ENCODE assay signal across 8 cellular contexts in genomic region chr13:114110091-114110829, GRCh38. TPM values are rescaled to one million over a fixed set of nuclear protein-coding genes. Genes with fewer than 3 reads are reported as not detected.
DNase-seq lines count a peak whose midpoint lies in the region; ATAC-seq, FAIRE-seq and TF ChIP-seq lines count a peak whose summit lies in the region.

No MANE protein-coding gene starts in this region.

- H3K9me3 ChIP-seq in duodenal mucosa (ENCODE audit: control insufficient read depth in 1 of 2, low read length in 2 of 2) (no peaks in the 10 kb centered on the region), osteoblast (ENCODE audit: low read depth, low read length) (no peaks in the 10 kb centered on the region)

- H4K20me1 ChIP-seq in osteoblast (ENCODE audit: insufficient read depth, low read length), result peaks cover 41% of the 10 kb centered on the region

- no peak for TF ChIP-seq POLR2A in GM12891 (IDR thresholded peaks at IDR 0.05; ENCODE audit: low read depth, low read length)

- ATAC-seq in HG03469 (IDR thresholded peaks at IDR 0.05; ENCODE audit: unreplicated experiment) (peak; percentile 68), GM19452 (IDR thresholded peaks at IDR 0.05; ENCODE audit: unreplicated experiment) (no peak), HG03521 (IDR thresholded peaks at IDR 0.05; ENCODE audit: unreplicated experiment) (no peak)
- peak; percentile 70 to 75 for ATAC-seq in activated CD4-positive, CD25-positive, alpha-beta regulatory T cell treated with anti-CD3 and anti-CD28 coated beads, Interleukin-2, amount 50 U/mL, for 24 hours

- FAIRE-seq in GM12891 (lab: Jason Lieb, UNC), result peak; percentile 92

- no peak overlapping the region for H3K4me2 ChIP-seq in osteoblast (ENCODE audit: insufficient read depth, low read length)

- H3K4me3 ChIP-seq in duodenal mucosa (ENCODE audit: low read depth in 1 of 2, low read length in 2 of 2) (peak overlapping the region in 1 of 2 donors; percentile 7), osteoblast (ENCODE audit: insufficient read depth, low read length) (no peak overlapping the region)

- no peak overlapping the region for H2AFZ ChIP-seq in osteoblast (ENCODE audit: low read length)

- H3K27me3 ChIP-seq in duodenal mucosa (ENCODE audit: control insufficient read depth in 1 of 2, insufficient read depth in 2 of 2, low read length in 2 of 2) (no peaks in the 10 kb centered on the region), osteoblast (ENCODE audit: insufficient read depth, low read length) (no peaks in the 10 kb centered on the region)

- H3K4me1 ChIP-seq in duodenal mucosa (ENCODE audit: control insufficient read depth in 1 of 2, insufficient read depth in 2 of 2, low read length in 2 of 2) (peaks cover 28 to 50% of the 10 kb centered on the region in 2 donors), osteoblast (ENCODE audit: insufficient read depth, low read length) (peaks cover 31% of the 10 kb centered on the region)

- no peak for TF ChIP-seq CTCF in osteoblast (IDR thresholded peaks at IDR 0.05; ENCODE audit: extremely low read depth, low read depth, low read length)

- peaks cover 0 to 6% of the 10 kb centered on the region in 2 donors for H3K36me3 ChIP-seq in duodenal mucosa (ENCODE audit: control insufficient read depth in 1 of 2, insufficient read depth in 2 of 2, low read length in 2 of 2)
- H3K36me3 ChIP-seq in osteoblast (ENCODE audit: insufficient read depth, low read length), result peaks cover 9% of the 10 kb centered on the region

- peak overlapping the region; percentile 25 to 43 for H3K9ac ChIP-seq in duodenal mucosa (ENCODE audit: low read depth in 1 of 2, low read length in 2 of 2)

- H3K27ac ChIP-seq in duodenal mucosa (ENCODE audit: low read depth, low read length) (peak overlapping the region; percentile 42), osteoblast (ENCODE audit: low read depth, low read length) (peak overlapping the region; percentile 33)

- DNase-seq in GM12891 (ENCODE audit: insufficient read length, low spot score) (peak; percentile 76), osteoblast (ENCODE audit: insufficient read length, low spot score, missing footprints) (peak; percentile 71), NCI-H2196 treated with DMSO at 0.1 percent for 48 hours (lab: John Stamatoyannopoulos, UW; ENCODE audit: unreplicated experiment) (no peak)

- H3K79me2 ChIP-seq in osteoblast (ENCODE audit: insufficient read depth, low read length), result peaks cover 95% of the 10 kb centered on the region

TF ChIP-seq in GM12891, 5 proteins besides CTCF, POLR2A, EP300 and RAD21:
- TF ChIP-seq PAX5 (IDR thresholded peaks at IDR 0.05; ENCODE audit: insufficient read depth, low read length, severe bottlenecking) (no peak), SPI1 (IDR thresholded peaks at IDR 0.05; ENCODE audit: low read depth, low read length) (peak; percentile 58)

RNA-seq across cellular contexts. Expression of gene RASA3, which starts 22.2 kb away (rescaled TPM):
- 13.4 TPM for polyA plus RNA-seq in GM12891 (2012; ENCODE audit: low read depth, missing spikeins)
- total RNA-seq in osteoblast, result 40.7 and 41.3 TPM in 2 replicates

Comparison
In these comparisons a context has a peak if more than half of its experiments do, and no peak if none do; other contexts are left out.
1. ATAC-seq: peak in HG03469 (single experiment) and activated CD4-positive, CD25-positive, alpha-beta regulatory T cell treated with anti-CD3 and anti-CD28 coated beads, Interleukin-2, amount 50 U/mL, for 24 hours (2 of 2); none in GM19452 (single experiment) and HG03521 (single experiment).